ENCODE assay signal across 17 cellular contexts in genomic region chr18:384897-385296, GRCh38.
DNase-seq lines count a peak whose midpoint lies in the region; ATAC-seq and TF ChIP-seq lines count a peak whose summit lies in the region.
"Had no signal": no experiment of that assay in that cellular context is flagged by ENCODE, and none has a peak within 500 bp of the region (broad histone marks: within the 10 kb centered on the region; RNA-seq: fewer than 3 reads in every experiment).

No MANE protein-coding gene starts in this region.

- CTCF ChIA-PET in HEK293T (lab: Yijun Ruan, JAX), result no interaction called here

- intact Hi-C loops in sciatic nerve (cut with DNase I), result no loop called here

- POLR2A ChIA-PET in HEK293T (lab: Yijun Ruan, JAX), result no interaction called here

- peak; percentile 78 for ATAC-seq in sciatic nerve
- ATAC-seq in HG02763 (IDR thresholded peaks at IDR 0.05; ENCODE audit: unreplicated experiment), result no peak
- ATAC-seq: A549, HepG2 had no signal

- DNase-seq in NCI-H146 (lab: John Stamatoyannopoulos, UW) (peak; percentile 31), NCI-H146 treated with DMSO at 0.1 percent for 48 hours (lab: John Stamatoyannopoulos, UW; ENCODE audit: unreplicated experiment) (no peak), HEK293T (ENCODE audit: extremely low spot score) (peak; percentile 44), SK-N-DZ (ENCODE audit: low spot score) (peak; percentile 80), sciatic nerve (ENCODE audit: low spot score) (no peak), EL (no peak), DMS79 treated with DMSO at 0.1 percent for 48 hours (lab: John Stamatoyannopoulos, UW) (no peak)
- DNase-seq: AML-193; Caco-2; CD4-positive, alpha-beta T cell; DMS153; DMS79; GM23248; HFFc6 had no signal

TF ChIP-seq in HEK293T, 16 proteins besides CTCF, POLR2A, EP300 and RAD21:
- peak; percentile 88 for TF ChIP-seq ZNF384 (IDR thresholded peaks at IDR 0.05)
- no peak for TF ChIP-seq SP1 (IDR thresholded peaks at IDR 0.05)
- TF ChIP-seq CTBP1 (IDR thresholded peaks at IDR 0.05; ENCODE audit: borderline replicate concordance), result 0 out of 2 replicates have a peak, but pooled peaks have one; percentile 13
- TF ChIP-seq HDGF (IDR thresholded peaks at IDR 0.05; ENCODE audit: borderline replicate concordance), result no peak
- peak; percentile 59 for TF ChIP-seq PKNOX1 (IDR thresholded peaks at IDR 0.05)
- peak; percentile 20; the same call in 1 of the 2 replicates for TF ChIP-seq FOXK2 (IDR thresholded peaks at IDR 0.05)

Comparison
In these comparisons a context has a peak if more than half of its experiments do, and no peak if none do; other contexts are left out.
1. DNase-seq: peak in NCI-H146 (single experiment), HEK293T (single experiment) and SK-N-DZ (single experiment); none in NCI-H146 treated with DMSO at 0.1 percent for 48 hours (single experiment), sciatic nerve (single experiment), EL (single experiment) and DMS79 treated with DMSO at 0.1 percent for 48 hours (single experiment).